ENCODE assay signal across 15 cellular contexts in genomic region chr5:96112703-96113102, GRCh38.
DNase-seq lines count a peak whose midpoint lies in the region; ATAC-seq and TF ChIP-seq lines count a peak whose summit lies in the region.
"Had no signal": no experiment of that assay in that cellular context is flagged by ENCODE, and none has a peak within 500 bp of the region (broad histone marks: within the 10 kb centered on the region; RNA-seq: fewer than 3 reads in every experiment).

No MANE protein-coding gene starts in this region.

- 94% methylated on average over 2 of the region's 2 CpGs for WGBS in right lobe of liver (ENCODE audit: insufficient coverage, low coverage, low lambda C conversion rate, missing lambda C conversion rate)

- TF ChIP-seq POLR2A in breast epithelium (IDR thresholded peaks at IDR 0.05) = no peak
- no peak for TF ChIP-seq POLR2A in right lobe of liver (IDR thresholded peaks at IDR 0.05)

- TF ChIP-seq CTCF in C4-2B (conservative IDR thresholded peaks at IDR 0.05) (0 out of 2 replicates have a peak, but pooled peaks have one; percentile 2), breast epithelium (IDR thresholded peaks at IDR 0.05) (no peak), right lobe of liver (IDR thresholded peaks at IDR 0.05) (no peak)

- H3K4me1 ChIP-seq in breast epithelium (no peaks in the 10 kb centered on the region), right lobe of liver (peaks cover 0 to 71% (median 21%) of the 10 kb centered on the region in 4 donors)
- H3K4me1 ChIP-seq: BLaER1 had no signal

- no peaks in the 10 kb centered on the region for H3K27me3 ChIP-seq in breast epithelium
- no peaks in the 10 kb centered on the region for H3K27me3 ChIP-seq in right lobe of liver
- H3K27me3 ChIP-seq: BLaER1 had no signal

- H3K9me3 ChIP-seq in breast epithelium (no peaks in the 10 kb centered on the region), right lobe of liver (no peaks in the 10 kb centered on the region)
- H3K9me3 ChIP-seq: BLaER1 had no signal

- no peak for ATAC-seq in right lobe of liver

- H3K27ac ChIP-seq in C4-2B = no peak overlapping the region
- H3K27ac ChIP-seq in breast epithelium = peak overlapping the region; percentile 39 to 74
- peak overlapping the region; percentile 1 to 59 (median 54) for H3K27ac ChIP-seq in right lobe of liver
- H3K27ac ChIP-seq: BLaER1 had no signal

- DNase-seq in NCI-H69 (lab: John Stamatoyannopoulos, UW) (peak; percentile 17), breast epithelium (ENCODE audit: low spot score in 2 of 2) (no peak), right lobe of liver (no peak), GM19240 (ENCODE audit: insufficient read length, low spot score) (no peak), SW 1271 (lab: John Stamatoyannopoulos, UW) (no peak), T-helper 9 cell (no peak)
- DNase-seq: DMS79 treated with DMSO at 0.1 percent for 48 hours, H9, KBM-7, NCI-H1105 treated with DMSO at 0.1 percent for 48 hours, NCI-H1694, NCI-H2081 treated with DMSO at 0.1 percent for 48 hours, NCI-H446 treated with DMSO at 0.1 percent for 48 hours had no signal

- intact Hi-C loops in breast epithelium (cut with DNase I; ENCODE audit: low total_unique reads) = no loop called here
- intact Hi-C loops in right lobe of liver (cut with DNase I) = no loop called here

- H3K36me3 ChIP-seq in breast epithelium (no peaks in the 10 kb centered on the region), right lobe of liver (no peaks in the 10 kb centered on the region)
- H3K36me3 ChIP-seq: BLaER1 had no signal

- H3K4me3 ChIP-seq in breast epithelium (no peak overlapping the region), right lobe of liver (no peak overlapping the region)
- H3K4me3 ChIP-seq: BLaER1 had no signal
